1 cellular context compared by ENCODE assay signal in the genomic region with DNA sequence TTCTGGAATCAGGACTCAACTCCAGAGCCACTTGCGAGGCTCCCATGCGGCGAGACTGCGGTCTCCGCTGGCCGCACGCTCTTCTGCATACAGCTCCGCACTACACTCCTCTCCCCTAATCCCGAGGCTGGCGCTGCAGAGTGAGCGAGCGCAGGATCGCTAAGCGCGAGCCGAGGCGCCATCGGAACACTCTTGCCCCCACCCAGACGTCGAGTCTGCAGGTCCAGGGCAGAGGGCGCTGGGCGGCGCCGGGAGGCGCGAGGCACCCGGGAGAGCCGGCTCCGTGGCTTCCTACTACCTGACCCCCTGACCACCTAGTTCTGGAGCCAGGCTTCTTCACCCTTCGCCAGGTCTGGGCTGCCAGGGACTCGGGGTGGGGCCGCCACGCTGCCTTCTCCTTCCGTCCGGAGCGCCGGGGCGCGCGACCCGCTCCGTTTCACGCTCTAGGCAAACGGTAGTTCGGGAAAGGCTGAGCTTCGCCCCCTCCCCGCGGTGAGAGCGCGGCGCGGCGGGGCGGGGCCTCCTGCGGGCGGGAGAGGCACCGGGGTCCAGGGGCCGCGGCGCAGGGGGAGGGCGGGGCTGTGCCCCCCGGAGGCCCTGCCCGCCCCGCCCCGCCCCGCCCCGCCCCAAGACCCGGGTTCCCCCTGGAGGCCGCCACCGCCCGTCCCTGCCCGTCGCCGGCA.
A peak's percentile ranks its signal among the peaks of the same experiment; 100 is the strongest.
TF ChIP-seq lines count a peak whose summit lies in the region.

No MANE protein-coding gene starts in this region.

TF ChIP-seq in K562, 482 proteins besides CTCF, POLR2A, EP300 and RAD21 (continued from another document and continues in another):
- TF ChIP-seq, protein P1, sequence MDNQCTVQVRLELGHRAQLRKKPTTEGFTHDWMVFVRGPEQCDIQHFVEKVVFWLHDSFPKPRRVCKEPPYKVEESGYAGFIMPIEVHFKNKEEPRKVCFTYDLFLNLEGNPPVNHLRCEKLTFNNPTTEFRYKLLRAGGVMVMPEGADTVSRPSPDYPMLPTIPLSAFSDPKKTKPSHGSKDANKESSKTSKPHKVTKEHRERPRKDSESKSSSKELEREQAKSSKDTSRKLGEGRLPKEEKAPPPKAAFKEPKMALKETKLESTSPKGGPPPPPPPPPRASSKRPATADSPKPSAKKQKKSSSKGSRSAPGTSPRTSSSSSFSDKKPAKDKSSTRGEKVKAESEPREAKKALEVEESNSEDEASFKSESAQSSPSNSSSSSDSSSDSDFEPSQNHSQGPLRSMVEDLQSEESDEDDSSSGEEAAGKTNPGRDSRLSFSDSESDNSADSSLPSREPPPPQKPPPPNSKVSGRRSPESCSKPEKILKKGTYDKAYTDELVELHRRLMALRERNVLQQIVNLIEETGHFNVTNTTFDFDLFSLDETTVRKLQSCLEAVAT (IDR thresholded peaks at IDR 0.05): peak; percentile 7 to 99; a peak in 2 of 4 replicates
- TF ChIP-seq SMARCC2 (IDR thresholded peaks at IDR 0.05; ENCODE audit: low read depth): no peak
- TF ChIP-seq HDAC8 (tag; IDR thresholded peaks at IDR 0.05): peak; percentile 82
- TF ChIP-seq GABPB2 (CRISPR knock-in tag; conservative IDR thresholded peaks at IDR 0.05): 0 out of 2 replicates have a peak, but pooled peaks have one; percentile 13
- TF ChIP-seq SMC3 (conservative IDR thresholded peaks at IDR 0.05; ENCODE audit: insufficient read depth, low read depth, low read length): 0 out of 2 replicates have a peak, but pooled peaks have one; percentile 15
- TF ChIP-seq, protein P2, sequence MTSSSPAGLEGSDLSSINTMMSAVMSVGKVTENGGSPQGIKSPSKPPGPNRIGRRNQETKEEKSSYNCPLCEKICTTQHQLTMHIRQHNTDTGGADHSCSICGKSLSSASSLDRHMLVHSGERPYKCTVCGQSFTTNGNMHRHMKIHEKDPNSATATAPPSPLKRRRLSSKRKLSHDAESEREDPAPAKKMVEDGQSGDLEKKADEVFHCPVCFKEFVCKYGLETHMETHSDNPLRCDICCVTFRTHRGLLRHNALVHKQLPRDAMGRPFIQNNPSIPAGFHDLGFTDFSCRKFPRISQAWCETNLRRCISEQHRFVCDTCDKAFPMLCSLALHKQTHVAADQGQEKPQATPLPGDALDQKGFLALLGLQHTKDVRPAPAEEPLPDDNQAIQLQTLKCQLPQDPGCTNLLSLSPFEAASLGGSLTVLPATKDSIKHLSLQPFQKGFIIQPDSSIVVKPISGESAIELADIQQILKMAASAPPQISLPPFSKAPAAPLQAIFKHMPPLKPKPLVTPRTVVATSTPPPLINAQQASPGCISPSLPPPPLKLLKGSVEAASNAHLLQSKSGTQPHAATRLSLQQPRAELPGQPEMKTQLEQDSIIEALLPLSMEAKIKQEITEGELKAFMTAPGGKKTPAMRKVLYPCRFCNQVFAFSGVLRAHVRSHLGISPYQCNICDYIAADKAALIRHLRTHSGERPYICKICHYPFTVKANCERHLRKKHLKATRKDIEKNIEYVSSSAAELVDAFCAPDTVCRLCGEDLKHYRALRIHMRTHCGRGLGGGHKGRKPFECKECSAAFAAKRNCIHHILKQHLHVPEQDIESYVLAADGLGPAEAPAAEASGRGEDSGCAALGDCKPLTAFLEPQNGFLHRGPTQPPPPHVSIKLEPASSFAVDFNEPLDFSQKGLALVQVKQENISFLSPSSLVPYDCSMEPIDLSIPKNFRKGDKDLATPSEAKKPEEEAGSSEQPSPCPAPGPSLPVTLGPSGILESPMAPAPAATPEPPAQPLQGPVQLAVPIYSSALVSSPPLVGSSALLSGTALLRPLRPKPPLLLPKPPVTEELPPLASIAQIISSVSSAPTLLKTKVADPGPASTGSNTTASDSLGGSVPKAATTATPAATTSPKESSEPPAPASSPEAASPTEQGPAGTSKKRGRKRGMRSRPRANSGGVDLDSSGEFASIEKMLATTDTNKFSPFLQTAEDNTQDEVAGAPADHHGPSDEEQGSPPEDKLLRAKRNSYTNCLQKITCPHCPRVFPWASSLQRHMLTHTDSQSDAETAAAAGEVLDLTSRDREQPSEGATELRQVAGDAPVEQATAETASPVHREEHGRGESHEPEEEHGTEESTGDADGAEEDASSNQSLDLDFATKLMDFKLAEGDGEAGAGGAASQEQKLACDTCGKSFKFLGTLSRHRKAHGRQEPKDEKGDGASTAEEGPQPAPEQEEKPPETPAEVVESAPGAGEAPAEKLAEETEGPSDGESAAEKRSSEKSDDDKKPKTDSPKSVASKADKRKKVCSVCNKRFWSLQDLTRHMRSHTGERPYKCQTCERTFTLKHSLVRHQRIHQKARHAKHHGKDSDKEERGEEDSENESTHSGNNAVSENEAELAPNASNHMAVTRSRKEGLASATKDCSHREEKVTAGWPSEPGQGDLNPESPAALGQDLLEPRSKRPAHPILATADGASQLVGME (CRISPR knock-in tag; IDR thresholded peaks at IDR 0.05): peak; percentile 94
- TF ChIP-seq NR4A1 (CRISPR knock-in tag; IDR thresholded peaks at IDR 0.05): peak; percentile 95; the same call in 1 of the 2 replicates
- peak; percentile 41; the same call in 1 of the 2 replicates for TF ChIP-seq NR4A1 (tag; IDR thresholded peaks at IDR 0.05)
- peak; percentile 35; the same call in 1 of the 2 replicates for TF ChIP-seq NFRKB (IDR thresholded peaks at IDR 0.05; ENCODE audit: low read depth)
- TF ChIP-seq KDM5B (IDR thresholded peaks at IDR 0.05; ENCODE audit: insufficient replicate concordance, low read depth, low read length): peak; percentile 25
- TF ChIP-seq ZNF780A (CRISPR knock-in tag; IDR thresholded peaks at IDR 0.05): no peak
- peak; percentile 80; the same call in 1 of the 2 replicates for TF ChIP-seq ZNF695 (CRISPR knock-in tag; IDR thresholded peaks at IDR 0.05)
- TF ChIP-seq, protein P3, sequence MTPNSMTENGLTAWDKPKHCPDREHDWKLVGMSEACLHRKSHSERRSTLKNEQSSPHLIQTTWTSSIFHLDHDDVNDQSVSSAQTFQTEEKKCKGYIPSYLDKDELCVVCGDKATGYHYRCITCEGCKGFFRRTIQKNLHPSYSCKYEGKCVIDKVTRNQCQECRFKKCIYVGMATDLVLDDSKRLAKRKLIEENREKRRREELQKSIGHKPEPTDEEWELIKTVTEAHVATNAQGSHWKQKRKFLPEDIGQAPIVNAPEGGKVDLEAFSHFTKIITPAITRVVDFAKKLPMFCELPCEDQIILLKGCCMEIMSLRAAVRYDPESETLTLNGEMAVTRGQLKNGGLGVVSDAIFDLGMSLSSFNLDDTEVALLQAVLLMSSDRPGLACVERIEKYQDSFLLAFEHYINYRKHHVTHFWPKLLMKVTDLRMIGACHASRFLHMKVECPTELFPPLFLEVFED (CRISPR knock-in tag; conservative IDR thresholded peaks at IDR 0.05): 0 out of 2 replicates have a peak, but pooled peaks have one; percentile 34
- no peak for TF ChIP-seq FOXA3 (CRISPR knock-in tag; conservative IDR thresholded peaks at IDR 0.05 in 1 of 2, IDR thresholded peaks at IDR 0.05 in 1 of 2)
- TF ChIP-seq DPF2 (IDR thresholded peaks at IDR 0.05): no peak
- no peak for TF ChIP-seq JUND (IDR thresholded peaks at IDR 0.05; ENCODE audit: borderline replicate concordance, low read depth, low read length)
- TF ChIP-seq JUND (tag; IDR thresholded peaks at IDR 0.05; ENCODE audit: borderline replicate concordance, low read depth, low read length): peak; percentile 2; the same call in 1 of the 3 replicates
- peak; percentile 96 for TF ChIP-seq POLR2G (IDR thresholded peaks at IDR 0.05; ENCODE audit: low read depth, low read length)
- peak; percentile 80 for TF ChIP-seq ZFX (CRISPR knock-in tag; IDR thresholded peaks at IDR 0.05)
- TF ChIP-seq FUS (optimal IDR thresholded peaks at IDR 0.05; ENCODE audit: low read depth, low read length): peak; percentile 24
- TF ChIP-seq, protein P4, sequence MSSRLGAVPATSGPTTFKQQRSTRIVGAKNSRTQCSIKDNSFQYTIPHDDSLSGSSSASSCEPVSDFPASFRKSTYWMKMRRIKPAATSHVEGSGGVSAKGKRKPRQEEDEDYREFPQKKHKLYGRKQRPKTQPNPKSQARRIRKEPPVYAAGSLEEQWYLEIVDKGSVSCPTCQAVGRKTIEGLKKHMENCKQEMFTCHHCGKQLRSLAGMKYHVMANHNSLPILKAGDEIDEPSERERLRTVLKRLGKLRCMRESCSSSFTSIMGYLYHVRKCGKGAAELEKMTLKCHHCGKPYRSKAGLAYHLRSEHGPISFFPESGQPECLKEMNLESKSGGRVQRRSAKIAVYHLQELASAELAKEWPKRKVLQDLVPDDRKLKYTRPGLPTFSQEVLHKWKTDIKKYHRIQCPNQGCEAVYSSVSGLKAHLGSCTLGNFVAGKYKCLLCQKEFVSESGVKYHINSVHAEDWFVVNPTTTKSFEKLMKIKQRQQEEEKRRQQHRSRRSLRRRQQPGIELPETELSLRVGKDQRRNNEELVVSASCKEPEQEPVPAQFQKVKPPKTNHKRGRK (tag; IDR thresholded peaks at IDR 0.05): 0 out of 2 replicates have a peak, but pooled peaks have one; percentile 5
- TF ChIP-seq ZNF41 (CRISPR knock-in tag; conservative IDR thresholded peaks at IDR 0.05): peak; percentile 60; the same call in 1 of the 2 replicates
- 0 out of 2 replicates have a peak, but pooled peaks have one; percentile 48 for TF ChIP-seq RNF219 (CRISPR knock-in tag; IDR thresholded peaks at IDR 0.05)
- TF ChIP-seq, protein P5, sequence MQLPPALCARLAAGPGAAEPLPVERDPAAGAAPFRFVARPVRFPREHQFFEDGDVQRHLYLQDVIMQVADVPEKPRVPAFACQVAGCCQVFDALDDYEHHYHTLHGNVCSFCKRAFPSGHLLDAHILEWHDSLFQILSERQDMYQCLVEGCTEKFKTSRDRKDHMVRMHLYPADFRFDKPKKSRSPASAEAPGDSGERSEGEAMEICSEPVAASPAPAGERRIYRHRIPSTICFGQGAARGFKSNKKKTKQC (CRISPR knock-in tag; IDR thresholded peaks at IDR 0.05): peak; percentile 92
- TF ChIP-seq STAT5B (CRISPR knock-in tag; IDR thresholded peaks at IDR 0.05): no peak
- TF ChIP-seq GTF2F1 (IDR thresholded peaks at IDR 0.05; ENCODE audit: low read depth, low read length): peak; percentile 81; the same call in 1 of the 2 replicates
- TF ChIP-seq ZNF76 (CRISPR knock-in tag; IDR thresholded peaks at IDR 0.05; ENCODE audit: borderline replicate concordance): peak; percentile 94
- peak; percentile 71; the same call in 1 of the 2 replicates for TF ChIP-seq HMG20A (CRISPR knock-in tag; conservative IDR thresholded peaks at IDR 0.05)
- TF ChIP-seq ERF (CRISPR knock-in tag; IDR thresholded peaks at IDR 0.05): peak; percentile 98
- no peak for TF ChIP-seq ZNF696 (CRISPR knock-in tag; conservative IDR thresholded peaks at IDR 0.05)
- peak; percentile 87 for TF ChIP-seq EP400 (IDR thresholded peaks at IDR 0.05)
- TF ChIP-seq, protein P6, sequence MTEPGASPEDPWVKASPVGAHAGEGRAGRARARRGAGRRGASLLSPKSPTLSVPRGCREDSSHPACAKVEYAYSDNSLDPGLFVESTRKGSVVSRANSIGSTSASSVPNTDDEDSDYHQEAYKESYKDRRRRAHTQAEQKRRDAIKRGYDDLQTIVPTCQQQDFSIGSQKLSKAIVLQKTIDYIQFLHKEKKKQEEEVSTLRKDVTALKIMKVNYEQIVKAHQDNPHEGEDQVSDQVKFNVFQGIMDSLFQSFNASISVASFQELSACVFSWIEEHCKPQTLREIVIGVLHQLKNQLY (CRISPR knock-in tag; conservative IDR thresholded peaks at IDR 0.05): 0 out of 4 replicates have a peak, but pooled peaks of 1 of the 2 experiments have one; percentile 26
- TF ChIP-seq TOE1 (IDR thresholded peaks at IDR 0.05; ENCODE audit: borderline replicate concordance): 0 out of 2 replicates have a peak, but pooled peaks have one; percentile 34
- no peak for TF ChIP-seq TOE1 (CRISPR knock-in tag; IDR thresholded peaks at IDR 0.05; ENCODE audit: borderline replicate concordance, low read depth)
- peak; percentile 48; the same call in 1 of the 2 replicates for TF ChIP-seq KLF13 (tag; IDR thresholded peaks at IDR 0.05; ENCODE audit: borderline replicate concordance, low read depth)
- TF ChIP-seq, protein P7, sequence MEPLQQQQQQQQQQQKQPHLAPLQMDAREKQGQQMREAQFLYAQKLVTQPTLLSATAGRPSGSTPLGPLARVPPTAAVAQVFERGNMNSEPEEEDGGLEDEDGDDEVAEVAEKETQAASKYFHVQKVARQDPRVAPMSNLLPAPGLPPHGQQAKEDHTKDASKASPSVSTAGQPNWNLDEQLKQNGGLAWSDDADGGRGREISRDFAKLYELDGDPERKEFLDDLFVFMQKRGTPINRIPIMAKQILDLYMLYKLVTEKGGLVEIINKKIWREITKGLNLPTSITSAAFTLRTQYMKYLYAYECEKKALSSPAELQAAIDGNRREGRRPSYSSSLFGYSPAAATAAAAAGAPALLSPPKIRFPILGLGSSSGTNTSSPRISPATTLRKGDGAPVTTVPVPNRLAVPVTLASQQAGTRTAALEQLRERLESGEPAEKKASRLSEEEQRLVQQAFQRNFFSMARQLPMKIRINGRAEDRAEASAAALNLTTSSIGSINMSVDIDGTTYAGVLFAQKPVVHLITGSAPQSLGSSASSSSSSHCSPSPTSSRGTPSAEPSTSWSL (CRISPR knock-in tag; IDR thresholded peaks at IDR 0.05; ENCODE audit: borderline replicate concordance): peak; percentile 91; the same call in 1 of the 2 replicates
- TF ChIP-seq RHOXF2B (CRISPR knock-in tag; conservative IDR thresholded peaks at IDR 0.05): 0 out of 2 replicates have a peak, but pooled peaks have one; percentile 45
- TF ChIP-seq ZFP30 (CRISPR knock-in tag; IDR thresholded peaks at IDR 0.05; ENCODE audit: borderline replicate concordance): no peak
- peak; percentile 93 for TF ChIP-seq HBP1 (CRISPR knock-in tag; IDR thresholded peaks at IDR 0.05)
